ENCODE assay signal across 1 cellular context in the genomic region with DNA sequence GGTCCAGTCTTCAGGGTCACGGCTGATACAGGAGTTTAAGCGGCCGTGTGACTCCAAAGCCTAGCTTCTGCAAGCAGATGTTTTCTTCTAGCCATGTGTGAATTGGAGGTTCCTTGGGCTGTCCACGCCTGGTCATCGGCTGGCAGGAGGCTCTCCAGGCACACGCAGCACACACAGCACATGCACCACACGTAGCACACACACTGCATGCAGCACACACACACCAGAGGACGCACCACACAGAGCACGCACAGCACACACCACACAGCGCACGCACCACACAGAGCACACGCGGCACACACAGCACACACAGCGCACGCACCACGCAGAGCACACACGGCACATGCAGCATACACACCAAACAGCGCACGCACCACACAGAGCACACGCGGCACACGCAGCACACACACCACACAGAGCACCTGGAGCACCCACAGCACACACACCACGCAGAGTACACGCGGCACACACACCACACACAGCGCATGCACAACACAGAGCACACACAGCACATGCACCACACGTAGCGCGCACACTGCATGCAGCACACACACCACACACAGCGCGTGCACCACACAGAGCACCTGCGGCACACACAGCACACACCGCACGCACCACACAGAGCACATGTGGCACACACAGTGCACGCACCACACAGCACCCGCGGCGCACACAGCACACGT.
TF ChIP-seq lines count a peak whose summit lies in the region.

No MANE protein-coding gene starts in this region.

TF ChIP-seq in GM23338, 12 proteins besides CTCF, POLR2A, EP300 and RAD21 (continued from another document):
- TF ChIP-seq, protein P1, sequence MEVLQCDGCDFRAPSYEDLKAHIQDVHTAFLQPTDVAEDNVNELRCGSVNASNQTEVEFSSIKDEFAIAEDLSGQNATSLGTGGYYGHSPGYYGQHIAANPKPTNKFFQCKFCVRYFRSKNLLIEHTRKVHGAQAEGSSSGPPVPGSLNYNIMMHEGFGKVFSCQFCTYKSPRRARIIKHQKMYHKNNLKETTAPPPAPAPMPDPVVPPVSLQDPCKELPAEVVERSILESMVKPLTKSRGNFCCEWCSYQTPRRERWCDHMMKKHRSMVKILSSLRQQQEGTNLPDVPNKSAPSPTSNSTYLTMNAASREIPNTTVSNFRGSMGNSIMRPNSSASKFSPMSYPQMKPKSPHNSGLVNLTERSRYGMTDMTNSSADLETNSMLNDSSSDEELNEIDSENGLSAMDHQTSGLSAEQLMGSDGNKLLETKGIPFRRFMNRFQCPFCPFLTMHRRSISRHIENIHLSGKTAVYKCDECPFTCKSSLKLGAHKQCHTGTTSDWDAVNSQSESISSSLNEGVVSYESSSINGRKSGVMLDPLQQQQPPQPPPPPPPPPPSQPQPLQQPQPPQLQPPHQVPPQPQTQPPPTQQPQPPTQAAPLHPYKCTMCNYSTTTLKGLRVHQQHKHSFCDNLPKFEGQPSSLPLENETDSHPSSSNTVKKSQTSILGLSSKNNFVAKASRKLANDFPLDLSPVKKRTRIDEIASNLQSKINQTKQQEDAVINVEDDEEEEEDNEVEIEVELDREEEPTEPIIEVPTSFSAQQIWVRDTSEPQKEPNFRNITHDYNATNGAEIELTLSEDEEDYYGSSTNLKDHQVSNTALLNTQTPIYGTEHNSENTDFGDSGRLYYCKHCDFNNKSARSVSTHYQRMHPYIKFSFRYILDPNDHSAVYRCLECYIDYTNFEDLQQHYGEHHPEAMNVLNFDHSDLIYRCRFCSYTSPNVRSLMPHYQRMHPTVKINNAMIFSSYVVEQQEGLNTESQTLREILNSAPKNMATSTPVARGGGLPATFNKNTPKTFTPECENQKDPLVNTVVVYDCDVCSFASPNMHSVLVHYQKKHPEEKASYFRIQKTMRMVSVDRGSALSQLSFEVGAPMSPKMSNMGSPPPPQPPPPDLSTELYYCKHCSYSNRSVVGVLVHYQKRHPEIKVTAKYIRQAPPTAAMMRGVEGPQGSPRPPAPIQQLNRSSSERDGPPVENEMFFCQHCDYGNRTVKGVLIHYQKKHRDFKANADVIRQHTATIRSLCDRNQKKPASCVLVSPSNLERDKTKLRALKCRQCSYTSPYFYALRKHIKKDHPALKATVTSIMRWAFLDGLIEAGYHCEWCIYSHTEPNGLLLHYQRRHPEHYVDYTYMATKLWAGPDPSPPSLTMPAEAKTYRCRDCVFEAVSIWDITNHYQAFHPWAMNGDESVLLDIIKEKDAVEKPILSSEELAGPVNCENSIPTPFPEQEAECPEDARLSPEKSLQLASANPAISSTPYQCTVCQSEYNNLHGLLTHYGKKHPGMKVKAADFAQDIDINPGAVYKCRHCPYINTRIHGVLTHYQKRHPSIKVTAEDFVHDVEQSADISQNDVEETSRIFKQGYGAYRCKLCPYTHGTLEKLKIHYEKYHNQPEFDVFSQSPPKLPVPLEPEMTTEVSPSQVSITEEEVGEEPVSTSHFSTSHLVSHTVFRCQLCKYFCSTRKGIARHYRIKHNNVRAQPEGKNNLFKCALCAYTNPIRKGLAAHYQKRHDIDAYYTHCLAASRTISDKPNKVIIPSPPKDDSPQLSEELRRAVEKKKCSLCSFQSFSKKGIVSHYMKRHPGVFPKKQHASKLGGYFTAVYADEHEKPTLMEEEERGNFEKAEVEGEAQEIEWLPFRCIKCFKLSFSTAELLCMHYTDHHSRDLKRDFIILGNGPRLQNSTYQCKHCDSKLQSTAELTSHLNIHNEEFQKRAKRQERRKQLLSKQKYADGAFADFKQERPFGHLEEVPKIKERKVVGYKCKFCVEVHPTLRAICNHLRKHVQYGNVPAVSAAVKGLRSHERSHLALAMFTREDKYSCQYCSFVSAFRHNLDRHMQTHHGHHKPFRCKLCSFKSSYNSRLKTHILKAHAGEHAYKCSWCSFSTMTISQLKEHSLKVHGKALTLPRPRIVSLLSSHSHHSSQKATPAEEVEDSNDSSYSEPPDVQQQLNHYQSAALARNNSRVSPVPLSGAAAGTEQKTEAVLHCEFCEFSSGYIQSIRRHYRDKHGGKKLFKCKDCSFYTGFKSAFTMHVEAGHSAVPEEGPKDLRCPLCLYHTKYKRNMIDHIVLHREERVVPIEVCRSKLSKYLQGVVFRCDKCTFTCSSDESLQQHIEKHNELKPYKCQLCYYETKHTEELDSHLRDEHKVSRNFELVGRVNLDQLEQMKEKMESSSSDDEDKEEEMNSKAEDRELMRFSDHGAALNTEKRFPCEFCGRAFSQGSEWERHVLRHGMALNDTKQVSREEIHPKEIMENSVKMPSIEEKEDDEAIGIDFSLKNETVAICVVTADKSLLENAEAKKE (CRISPR knock-in tag; IDR thresholded peaks at IDR 0.05): no peak
- TF ChIP-seq EZH2 (IDR thresholded peaks at IDR 0.05; ENCODE audit: low read depth, unreplicated experiment) (no peak), NANOG (IDR thresholded peaks at IDR 0.05; ENCODE audit: borderline replicate concordance) (no peak), EZH2phosphoT487 (IDR thresholded peaks at IDR 0.05; ENCODE audit: unreplicated experiment) (no peak), POLR2AphosphoS5 (IDR thresholded peaks at IDR 0.05; ENCODE audit: low read depth) (no peak), ZNF331 (CRISPR knock-in tag; IDR thresholded peaks at IDR 0.05; ENCODE audit: low read depth) (no peak), JUNB (IDR thresholded peaks at IDR 0.05; ENCODE audit: unreplicated experiment) (no peak)
- TF ChIP-seq, protein P2, sequence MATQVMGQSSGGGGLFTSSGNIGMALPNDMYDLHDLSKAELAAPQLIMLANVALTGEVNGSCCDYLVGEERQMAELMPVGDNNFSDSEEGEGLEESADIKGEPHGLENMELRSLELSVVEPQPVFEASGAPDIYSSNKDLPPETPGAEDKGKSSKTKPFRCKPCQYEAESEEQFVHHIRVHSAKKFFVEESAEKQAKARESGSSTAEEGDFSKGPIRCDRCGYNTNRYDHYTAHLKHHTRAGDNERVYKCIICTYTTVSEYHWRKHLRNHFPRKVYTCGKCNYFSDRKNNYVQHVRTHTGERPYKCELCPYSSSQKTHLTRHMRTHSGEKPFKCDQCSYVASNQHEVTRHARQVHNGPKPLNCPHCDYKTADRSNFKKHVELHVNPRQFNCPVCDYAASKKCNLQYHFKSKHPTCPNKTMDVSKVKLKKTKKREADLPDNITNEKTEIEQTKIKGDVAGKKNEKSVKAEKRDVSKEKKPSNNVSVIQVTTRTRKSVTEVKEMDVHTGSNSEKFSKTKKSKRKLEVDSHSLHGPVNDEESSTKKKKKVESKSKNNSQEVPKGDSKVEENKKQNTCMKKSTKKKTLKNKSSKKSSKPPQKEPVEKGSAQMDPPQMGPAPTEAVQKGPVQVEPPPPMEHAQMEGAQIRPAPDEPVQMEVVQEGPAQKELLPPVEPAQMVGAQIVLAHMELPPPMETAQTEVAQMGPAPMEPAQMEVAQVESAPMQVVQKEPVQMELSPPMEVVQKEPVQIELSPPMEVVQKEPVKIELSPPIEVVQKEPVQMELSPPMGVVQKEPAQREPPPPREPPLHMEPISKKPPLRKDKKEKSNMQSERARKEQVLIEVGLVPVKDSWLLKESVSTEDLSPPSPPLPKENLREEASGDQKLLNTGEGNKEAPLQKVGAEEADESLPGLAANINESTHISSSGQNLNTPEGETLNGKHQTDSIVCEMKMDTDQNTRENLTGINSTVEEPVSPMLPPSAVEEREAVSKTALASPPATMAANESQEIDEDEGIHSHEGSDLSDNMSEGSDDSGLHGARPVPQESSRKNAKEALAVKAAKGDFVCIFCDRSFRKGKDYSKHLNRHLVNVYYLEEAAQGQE (IDR thresholded peaks at IDR 0.05; ENCODE audit: unreplicated experiment): no peak
